Comparison of ENCODE assay signal across 1 cellular context in genomic region chr17:40068917-40069750, GRCh38.
A peak's percentile ranks its signal among the peaks of the same experiment; 100 is the strongest.
TF ChIP-seq lines count a peak whose summit lies in the region.

No MANE protein-coding gene starts in this region.

TF ChIP-seq in H1, 55 proteins besides CTCF, POLR2A, EP300 and RAD21:
- TF ChIP-seq JUN (IDR thresholded peaks at IDR 0.05; ENCODE audit: low read depth, low read length) = no peak
- peak; percentile 70 for TF ChIP-seq CTBP2 (IDR thresholded peaks at IDR 0.05; ENCODE audit: borderline replicate concordance, insufficient read depth, insufficient read length, low read length)
- TF ChIP-seq TEAD4 (IDR thresholded peaks at IDR 0.05; ENCODE audit: low read depth, low read length) = peak; percentile 16; the same call in 1 of the 2 replicates
- peak; percentile 84 for TF ChIP-seq MAX (IDR thresholded peaks at IDR 0.05)
- peak; percentile 61; the same call in 1 of the 2 replicates for TF ChIP-seq KDM1A (IDR thresholded peaks at IDR 0.05; ENCODE audit: borderline replicate concordance, low read length)
- TF ChIP-seq SUZ12 (IDR thresholded peaks at IDR 0.05; ENCODE audit: low read length) = peak; percentile 53; the same call in 1 of the 2 replicates
- 0 out of 2 replicates have a peak, but pooled peaks have one; percentile 65 for TF ChIP-seq SP1 (IDR thresholded peaks at IDR 0.05; ENCODE audit: low read depth, low read length)
- TF ChIP-seq GTF2F1 (IDR thresholded peaks at IDR 0.05; ENCODE audit: borderline replicate concordance, low read depth, low read length) = no peak
- TF ChIP-seq EGR1 (IDR thresholded peaks at IDR 0.05; ENCODE audit: borderline replicate concordance, low read depth, low read length) = peak; percentile 87
- TF ChIP-seq ASH2L (IDR thresholded peaks at IDR 0.05; ENCODE audit: low read length) = peak; percentile 68
TF ChIP-seq in H1: peak in this region for 8.
